In the genomic region with DNA sequence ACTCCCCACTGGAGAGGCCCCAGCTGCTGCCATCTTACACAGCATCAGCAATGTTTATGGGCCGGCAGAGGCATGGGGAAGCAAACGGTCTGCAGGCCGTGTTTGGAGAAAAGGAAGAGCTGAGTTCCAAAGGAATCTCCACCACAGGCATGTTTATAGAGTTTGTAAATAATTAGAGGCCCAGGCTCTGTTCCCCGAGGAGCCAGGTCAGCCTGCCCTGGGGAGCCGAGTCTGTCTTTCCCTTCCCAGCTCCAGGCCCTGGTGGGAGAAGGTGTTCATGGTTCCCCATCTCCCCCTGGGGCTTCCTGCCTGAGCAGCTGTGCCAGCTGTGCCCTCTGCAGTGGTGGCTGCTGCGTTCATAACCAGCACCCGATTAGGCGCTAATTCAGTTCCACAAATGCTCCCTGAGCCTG, we compare ENCODE assay signal across 1 cellular context.
TF ChIP-seq lines count a peak whose summit lies in the region.

No MANE protein-coding gene starts in this region.

TF ChIP-seq in IMR-90, 13 proteins besides CTCF, POLR2A, EP300 and RAD21:
- TF ChIP-seq MAZ (IDR thresholded peaks at IDR 0.05; ENCODE audit: borderline replicate concordance, low read depth, low read length) = peak; percentile 37; the same call in 1 of the 2 replicates
- no peak for TF ChIP-seq RFX5 (IDR thresholded peaks at IDR 0.05; ENCODE audit: low read depth, low read length)
TF ChIP-seq in IMR-90: peak in this region for 1.
